ENCODE assay signal across 22 cellular contexts in genomic region chr9:93301291-93301811, GRCh38.
A peak's percentile ranks its signal among the peaks of the same experiment; 100 is the strongest.
DNase-seq lines count a peak whose midpoint lies in the region; TF ChIP-seq lines count a peak whose summit lies in the region.
"Had no signal": no experiment of that assay in that cellular context is flagged by ENCODE, and none has a peak within 500 bp of the region (broad histone marks: within the 10 kb centered on the region; RNA-seq: fewer than 3 reads in every experiment).

No MANE protein-coding gene starts in this region.

- H3K4me3 Mint-ChIP-seq in brain (no peak overlapping the region), osteocyte (ENCODE audit: unreplicated experiment) (no peak overlapping the region)
- H3K4me3 Mint-ChIP-seq: activated CD8-positive, alpha-beta T cell treated with anti-CD3 and anti-CD28 coated beads for 36 hours; activated T-cell treated with anti-CD3 and anti-CD28 coated beads, Interleukin-2, amount 50 U/mL, for 72 hours; CD4-positive, alpha-beta memory T cell; HFFc6; naive thymus-derived CD8-positive, alpha-beta T cell; T-cell had no signal

- no peak for TF ChIP-seq CTCF in brain (conservative IDR thresholded peaks at IDR 0.05)
- TF ChIP-seq CTCF in osteocyte (IDR thresholded peaks at IDR 0.05): no peak

- peaks cover 13% of the 10 kb centered on the region for H3K36me3 Mint-ChIP-seq in brain
- H3K36me3 Mint-ChIP-seq in osteocyte (ENCODE audit: unreplicated experiment): no peaks in the 10 kb centered on the region
- H3K36me3 Mint-ChIP-seq: activated naive CD4-positive, alpha-beta T cell treated with anti-CD3 and anti-CD28 coated beads, Interleukin-2, amount 50 U/mL, for 72 hours; CD4-positive, alpha-beta memory T cell; naive thymus-derived CD8-positive, alpha-beta T cell; T-cell had no signal

- H3K27me3 Mint-ChIP-seq in brain (peaks cover 4% of the 10 kb centered on the region), osteocyte (ENCODE audit: unreplicated experiment) (peaks cover 6% of the 10 kb centered on the region)
- H3K27me3 Mint-ChIP-seq: activated CD8-positive, alpha-beta T cell treated with anti-CD3 and anti-CD28 coated beads for 36 hours; CD4-positive, alpha-beta memory T cell; naive thymus-derived CD8-positive, alpha-beta T cell; progenitor cell of endocrine pancreas; T-cell had no signal

- no peaks in the 10 kb centered on the region for H3K9me3 Mint-ChIP-seq in brain
- no peaks in the 10 kb centered on the region for H3K9me3 Mint-ChIP-seq in osteocyte (ENCODE audit: unreplicated experiment)
- H3K9me3 Mint-ChIP-seq: activated CD8-positive, alpha-beta T cell treated with anti-CD3 and anti-CD28 coated beads for 36 hours; activated naive CD4-positive, alpha-beta T cell treated with anti-CD3 and anti-CD28 coated beads, Interleukin-2, amount 50 U/mL, for 72 hours; activated T-cell treated with anti-CD3 and anti-CD28 coated beads, Interleukin-2, amount 50 U/mL, for 72 hours; CD4-positive, alpha-beta memory T cell; HFFc6; naive thymus-derived CD8-positive, alpha-beta T cell; T-cell had no signal

- peak; percentile 2 for DNase-seq in stimulated activated CD4-positive, alpha-beta T cell treated with anti-CD3 and anti-CD28 coated beads, Interleukin-4, amount 100 ng/mL, for 24 hours
- DNase-seq in stimulated activated CD4-positive, alpha-beta T cell treated with anti-CD3 and anti-CD28 coated beads, Interleukin-12 subunit alpha, Interleukin-12 subunit beta, amount 100 ng/mL, for 4 hours: no peak
- peak; percentile 84 for DNase-seq in osteocyte (ENCODE audit: extremely low spot score, unreplicated experiment)
- DNase-seq in hypothalamus (lab: John Stamatoyannopoulos, UW): no peak
- DNase-seq in hepatic stellate cell (ENCODE audit: low spot score): no peak
- DNase-seq in ureter (ENCODE audit: low spot score): no peak
- DNase-seq in T-helper 2 cell: no peak
- DNase-seq: activated CD8-positive, alpha-beta T cell treated with anti-CD3 and anti-CD28 coated beads for 36 hours; activated T-cell treated with anti-CD3 and anti-CD28 coated beads, Interleukin-2, amount 50 U/mL, for 72 hours; CD4-positive, alpha-beta memory T cell; cortex of kidney; DMS79; HFFc6; mesendoderm; NCI-H2029; SHP77; stimulated activated CD8-positive, alpha-beta memory T cell treated with anti-CD3 and anti-CD28 coated beads, Interleukin-4, amount 100 ng/mL, for 48 hours had no signal

- no peaks in the 10 kb centered on the region for H3K4me1 Mint-ChIP-seq in brain
- H3K4me1 Mint-ChIP-seq in osteocyte (ENCODE audit: unreplicated experiment): no peaks in the 10 kb centered on the region

- H3K27ac Mint-ChIP-seq in brain: peak overlapping the region in 4 of 5 experiments; percentile 24 to 65 (median 42)
- no peak overlapping the region for H3K27ac Mint-ChIP-seq in osteocyte (ENCODE audit: unreplicated experiment)
- H3K27ac Mint-ChIP-seq: activated CD8-positive, alpha-beta T cell treated with anti-CD3 and anti-CD28 coated beads for 36 hours; activated T-cell treated with anti-CD3 and anti-CD28 coated beads, Interleukin-2, amount 50 U/mL, for 72 hours; HFFc6; naive thymus-derived CD8-positive, alpha-beta T cell; T-cell had no signal

Comparison
In these comparisons a context has a peak if more than half of its experiments do, and no peak if none do; other contexts are left out.
1. DNase-seq: peak in stimulated activated CD4-positive, alpha-beta T cell treated with anti-CD3 and anti-CD28 coated beads, Interleukin-4, amount 100 ng/mL, for 24 hours (single experiment) and osteocyte (single experiment); none in stimulated activated CD4-positive, alpha-beta T cell treated with anti-CD3 and anti-CD28 coated beads, Interleukin-12 subunit alpha, Interleukin-12 subunit beta, amount 100 ng/mL, for 4 hours (single experiment), hypothalamus (0 of 51), hepatic stellate cell (single experiment), ureter (single experiment) and T-helper 2 cell (0 of 5).